Comparison of ENCODE assay signal across 8 cellular contexts in genomic region chr1:204074274-204075115, GRCh38. TPM values are rescaled to one million over a fixed set of nuclear protein-coding genes. Genes with fewer than 3 reads are reported as not detected.
A peak's percentile ranks its signal among the peaks of the same experiment; 100 is the strongest.
DNase-seq lines count a peak whose midpoint lies in the region; ATAC-seq and TF ChIP-seq lines count a peak whose summit lies in the region.

No MANE protein-coding gene starts in this region.

- POLR2A ChIA-PET in PC-9 (lab: Charles Lee; ENCODE audit: unreplicated experiment) = interaction anchor here (0.6 to 0.7 kb wide), 2 partner anchors 42 to 214 kb away, joined by 3 to 7 read pairs; no protein-coding TSS in a partner anchor

- H3K27ac ChIP-seq in PC-9 = peak overlapping the region; percentile 40; the same call in 1 of the 2 replicates
- no peak overlapping the region for H3K27ac ChIP-seq in smooth muscle cell (ENCODE audit: low read depth)

- no peaks in the 10 kb centered on the region for H3K9me3 Mint-ChIP-seq in activated CD4-positive, alpha-beta T cell treated with anti-CD3 and anti-CD28 coated beads, Interleukin-2, amount 10 ng/mL, durations not matched to agents 24 days and 14 days

- TSS peak; percentile 28 for BruUV-seq in PC-9 (replicated peaks; lab: Mats Ljungman, UMichigan)

- H3K4me3 ChIP-seq in PC-9 (peak overlapping the region; percentile 96), smooth muscle cell (peak overlapping the region; percentile 91)

- H3K79me2 ChIP-seq in PC-9 (ENCODE audit: low read depth) = peaks cover 65% of the 10 kb centered on the region
- no peaks in the 10 kb centered on the region for H3K79me2 ChIP-seq in smooth muscle cell (ENCODE audit: low read depth)

- peaks cover 77% of the 10 kb centered on the region for H3K27me3 Mint-ChIP-seq in activated CD4-positive, alpha-beta T cell treated with anti-CD3 and anti-CD28 coated beads, Interleukin-2, amount 10 ng/mL, durations not matched to agents 24 days and 14 days

- DNase-seq in activated CD4-positive, alpha-beta T cell treated with anti-CD3 and anti-CD28 coated beads, Interleukin-2, amount 10 ng/mL, durations not matched to agents 24 days and 14 days = no peak
- DNase-seq in activated CD4-positive, alpha-beta T cell treated with anti-CD3 and anti-CD28 coated beads for 1 hour = no peak
- DNase-seq in PC-9 (peak in 1 of 2 experiments; percentile 47), dedifferentiated amniotic fluid mesenchymal stem cell (ENCODE audit: extremely low spot score) (peak; percentile 32), left colon (peak; percentile 78 to 84), smooth muscle cell (lab: John Stamatoyannopoulos, UW; ENCODE audit: unreplicated experiment) (peak; percentile 60)

- 1% methylated on average over 58 of the region's 64 CpGs for WGBS in smooth muscle cell (ENCODE audit: low lambda C conversion rate)

- H4K20me1 ChIP-seq in PC-9 (ENCODE audit: insufficient read depth) = peaks cover 30% of the 10 kb centered on the region
- H4K20me1 ChIP-seq in smooth muscle cell (ENCODE audit: low read depth) = no peaks in the 10 kb centered on the region

- intact Hi-C loops in activated CD4-positive, alpha-beta T cell treated with anti-CD3 and anti-CD28 coated beads, Interleukin-2, amount 10 ng/mL, durations not matched to agents 24 days and 14 days (cut with micrococcal nuclease) = no loop called here
- intact Hi-C loops in PC-9 (cut with micrococcal nuclease; ENCODE audit: unreplicated experiment) (loop anchor here (1.0 to 10.0 kb wide), 3 partner anchors 53 to 420 kb away; partner anchors contain the start of gene PIK3C2B), left colon (cut with DNase I, micrococcal nuclease) (loop anchor here in 1 of 2 donors (5.0 kb wide), 1 partner anchor 53 kb away; no protein-coding TSS in a partner anchor)

- H2AFZ ChIP-seq in PC-9 (peak overlapping the region; percentile 75), smooth muscle cell (ENCODE audit: low read depth) (peak overlapping the region; percentile 92)

- peak overlapping the region; percentile 72 for H3K4me3 Mint-ChIP-seq in activated CD4-positive, alpha-beta T cell treated with anti-CD3 and anti-CD28 coated beads, Interleukin-2, amount 10 ng/mL, durations not matched to agents 24 days and 14 days

- H3K36me3 Mint-ChIP-seq in activated CD4-positive, alpha-beta T cell treated with anti-CD3 and anti-CD28 coated beads, Interleukin-2, amount 10 ng/mL, durations not matched to agents 24 days and 14 days (ENCODE audit: low read depth) = no peaks in the 10 kb centered on the region

- H3K27ac Mint-ChIP-seq in activated CD4-positive, alpha-beta T cell treated with anti-CD3 and anti-CD28 coated beads, Interleukin-2, amount 10 ng/mL, durations not matched to agents 24 days and 14 days = no peak overlapping the region

- TF ChIP-seq CTCF in PC-9 (conservative IDR thresholded peaks at IDR 0.05) (no peak), smooth muscle cell (IDR thresholded peaks at IDR 0.05; ENCODE audit: borderline replicate concordance, insufficient read depth, poor library complexity, severe bottlenecking) (no peak)

- peak; percentile 72 for ATAC-seq in left colon
- ATAC-seq in GM21723 (IDR thresholded peaks at IDR 0.05; ENCODE audit: unreplicated experiment) = no peak
- no peak for ATAC-seq in HG03095 (IDR thresholded peaks at IDR 0.05; ENCODE audit: unreplicated experiment)

- H3K4me2 ChIP-seq in PC-9 (peak overlapping the region; percentile 96), smooth muscle cell (peak overlapping the region; percentile 95)

- no peak overlapping the region for H3K9ac ChIP-seq in smooth muscle cell (ENCODE audit: low read depth)

- H3K36me3 ChIP-seq in PC-9 (ENCODE audit: low read depth) = no peaks in the 10 kb centered on the region
- H3K36me3 ChIP-seq in smooth muscle cell (ENCODE audit: low read depth) = no peaks in the 10 kb centered on the region

- H3K4me1 ChIP-seq in PC-9 (replicated peaks; ENCODE audit: insufficient read depth) (peaks cover 43% of the 10 kb centered on the region), smooth muscle cell (ENCODE audit: low read depth) (peaks cover 23% of the 10 kb centered on the region)

- no peaks in the 10 kb centered on the region for H3K27me3 ChIP-seq in PC-9 (ENCODE audit: insufficient read depth, low read depth)
- no peaks in the 10 kb centered on the region for H3K27me3 ChIP-seq in smooth muscle cell (ENCODE audit: low read depth)

- CTCF ChIA-PET in PC-9 (lab: Charles Lee) = no interaction called here

- peaks cover 9% of the 10 kb centered on the region for H3K4me1 Mint-ChIP-seq in activated CD4-positive, alpha-beta T cell treated with anti-CD3 and anti-CD28 coated beads, Interleukin-2, amount 10 ng/mL, durations not matched to agents 24 days and 14 days

- H3K9me2 ChIP-seq in PC-9 (ENCODE audit: insufficient read depth) = no peaks in the 10 kb centered on the region

- H3K9me3 ChIP-seq in PC-9 (ENCODE audit: insufficient read depth, low read depth) = no peaks in the 10 kb centered on the region
- H3K9me3 ChIP-seq in smooth muscle cell (replicated peaks; ENCODE audit: low read depth) = no peaks in the 10 kb centered on the region

- H3F3A ChIP-seq in PC-9 (ENCODE audit: insufficient read depth, low read depth) (peaks cover 24% of the 10 kb centered on the region; the same call in 1 of the 2 replicates), smooth muscle cell (ENCODE audit: low read depth) (no peaks in the 10 kb centered on the region)

RNA-seq across cellular contexts. Expression of gene SOX13, which starts 1.6 kb away (rescaled TPM):
- total RNA-seq in activated CD4-positive, alpha-beta T cell treated with anti-CD3 and anti-CD28 coated beads, Interleukin-2, amount 10 ng/mL, durations not matched to agents 24 days and 14 days = 0.17 TPM in 1 of 2 replicates, not detected in the other
- total RNA-seq in PC-9 (2021) (89.9 and 102 TPM in 2 replicates), left colon (10 to 100 TPM; 36.2 to 38.4 TPM), smooth muscle cell (2.3 and 2.6 TPM in 2 replicates)
- 0.41 and 7.0 TPM in 2 replicates for polyA plus RNA-seq in smooth muscle cell

Comparison
In these comparisons a context has a peak if more than half of its experiments do, and no peak if none do; other contexts are left out.
1. DNase-seq: peak in dedifferentiated amniotic fluid mesenchymal stem cell (single experiment), left colon (2 of 2) and smooth muscle cell (single experiment); none in activated CD4-positive, alpha-beta T cell treated with anti-CD3 and anti-CD28 coated beads, Interleukin-2, amount 10 ng/mL, durations not matched to agents 24 days and 14 days (single experiment) and activated CD4-positive, alpha-beta T cell treated with anti-CD3 and anti-CD28 coated beads for 1 hour (single experiment).
2. RNA of gene SOX13, which starts 1.6 kb away (total RNA-seq): 89.9 to 102 TPM in PC-9 and 36.2 to 38.4 TPM in left colon; 2.3 to 2.6 TPM in smooth muscle cell and 0.17 TPM in activated CD4-positive, alpha-beta T cell treated with anti-CD3 and anti-CD28 coated beads, Interleukin-2, amount 10 ng/mL, durations not matched to agents 24 days and 14 days; every median in the first group is over 10 times any median in the second.